ENCODE assay signal across 29 cellular contexts in genomic region chr20:13913517-13913916, GRCh38.
"Had no signal": no experiment of that assay in that cellular context is flagged by ENCODE, and none has a peak within 500 bp of the region (broad histone marks: within the 10 kb centered on the region; RNA-seq: fewer than 3 reads in every experiment).

No MANE protein-coding gene starts in this region.

- H3K36me3 ChIP-seq: pancreas, prostate gland, tibial nerve had no signal

- H3K27me3 ChIP-seq: tibial nerve had no signal

- H3K9me3 Mint-ChIP-seq: activated naive CD4-positive, alpha-beta T cell treated with anti-CD3 and anti-CD28 coated beads, Interleukin-2, amount 50 U/mL, for 24 hours; activated naive CD8-positive, alpha-beta T cell treated with anti-CD3 and anti-CD28 coated beads, Interleukin-2, amount 50 U/mL, for 24 hours; activated T-helper 2 cell treated with anti-CD3 and anti-CD28 coated beads, Interferon-gamma antibody, Interleukin-2, Interleukin-4, amounts not matched to agents 10 μg/mL and 5 μg/mL and 100 μg/mL, durations not matched to agents 14 hours and 24 hours and 36 hours; mesothelial cell of epicardium; naive B cell; nephron progenitor cell; stimulated activated memory B cell treated with anti-CD40 and anti-IgM and Interleukin-4, amounts not matched to agents 10 μg/mL and 1 μg/mL and 100 μg/mL, for 72 hours; stimulated activated naive CD8-positive, alpha-beta T cell treated with anti-CD3 and anti-CD28 coated beads, Interleukin-15, amount 100 ng/mL, for 72 hours; T-helper 2 cell treated with Interferon-gamma antibody and Interleukin-4, amounts not matched to agents 5 μg/mL and 100 μg/mL, for 36 hours had no signal

- H3K27ac ChIP-seq: pancreas, prostate gland, tibial nerve had no signal

- H3K27me3 Mint-ChIP-seq: activated CD8-positive, alpha-beta memory T cell treated with anti-CD3 and anti-CD28 coated beads, Interleukin-2, amount 10 ng/mL, durations not matched to agents 7 days and 5 days; stimulated activated memory B cell treated with anti-CD40 and anti-IgM and Interleukin-4, amounts not matched to agents 10 μg/mL and 1 μg/mL and 100 μg/mL, for 72 hours; stimulated activated naive CD8-positive, alpha-beta T cell treated with anti-CD3 and anti-CD28 coated beads, Interleukin-15, amount 100 ng/mL, for 72 hours had no signal

- DNase-seq: activated CD4-positive, alpha-beta T cell treated with anti-CD3 and anti-CD28 coated beads for 36 hours; activated CD4-positive, CD25-positive, alpha-beta regulatory T cell; activated CD8-positive, alpha-beta memory T cell treated with anti-CD3 and anti-CD28 coated beads, Interleukin-2, amount 10 ng/mL, durations not matched to agents 7 days and 5 days; activated CD8-positive, alpha-beta T cell treated with anti-CD3 and anti-CD28 coated beads, Interleukin-2, amount 10 ng/mL, durations not matched to agents 7 days and 5 days; activated naive CD8-positive, alpha-beta T cell treated with anti-CD3 and anti-CD28 coated beads, Interleukin-2, amount 50 U/mL, for 24 hours; activated T-cell treated with anti-CD3 and anti-CD28 coated beads, Interleukin-2, amount 50 U/mL, for 48 hours; effector memory CD4-positive, alpha-beta T cell; head of caudate nucleus; hypothalamus; immature natural killer cell; kidney; left colon; mammary epithelial cell; naive B cell; nephron progenitor cell; pancreas; retina; stimulated activated CD4-positive, alpha-beta T cell treated with anti-CD3 and anti-CD28 coated beads, Interleukin-1b, Interleukin-23, amount 100 ng/mL, for 48 hours; stimulated activated CD4-positive, alpha-beta T cell treated with anti-CD3 and anti-CD28 coated beads, Interleukin-4, amount 100 ng/mL, for 4 hours; stimulated activated CD8-positive, alpha-beta memory T cell treated with anti-CD3 and anti-CD28 coated beads, Interleukin-4, amount 100 ng/mL, for 48 hours; stimulated activated naive CD8-positive, alpha-beta T cell treated with anti-CD3 and anti-CD28 coated beads, Interleukin-15, amount 100 ng/mL, for 72 hours had no signal

- H3K9me3 ChIP-seq: pancreas, prostate gland, tibial nerve had no signal

- H3K4me2 ChIP-seq: smooth muscle cell had no signal

- ATAC-seq: activated CD4-positive, alpha-beta T cell treated with anti-CD3 and anti-CD28 coated beads for 36 hours; activated CD8-positive, alpha-beta memory T cell treated with anti-CD3 and anti-CD28 coated beads, Interleukin-2, amount 10 ng/mL, durations not matched to agents 7 days and 5 days; activated CD8-positive, alpha-beta T cell treated with anti-CD3 and anti-CD28 coated beads, Interleukin-2, amount 10 ng/mL, durations not matched to agents 7 days and 5 days; activated naive CD8-positive, alpha-beta T cell treated with anti-CD3 and anti-CD28 coated beads, Interleukin-2, amount 50 U/mL, for 24 hours; left colon; pancreas; stimulated activated memory B cell treated with anti-CD40 and anti-IgM and Interleukin-4, amounts not matched to agents 10 μg/mL and 1 μg/mL and 100 μg/mL, for 72 hours; stimulated activated naive CD8-positive, alpha-beta T cell treated with anti-CD3 and anti-CD28 coated beads, Interleukin-15, amount 100 ng/mL, for 72 hours had no signal

- H3K4me1 Mint-ChIP-seq: activated CD4-positive, alpha-beta T cell treated with anti-CD3 and anti-CD28 coated beads for 36 hours; activated CD8-positive, alpha-beta memory T cell treated with anti-CD3 and anti-CD28 coated beads, Interleukin-2, amount 10 ng/mL, durations not matched to agents 7 days and 5 days; activated naive CD4-positive, alpha-beta T cell treated with anti-CD3 and anti-CD28 coated beads, Interleukin-2, amount 50 U/mL, for 24 hours; activated naive CD8-positive, alpha-beta T cell treated with anti-CD3 and anti-CD28 coated beads, Interleukin-2, amount 50 U/mL, for 24 hours; immature natural killer cell; naive B cell; stimulated activated memory B cell treated with anti-CD40 and anti-IgM and Interleukin-4, amounts not matched to agents 10 μg/mL and 1 μg/mL and 100 μg/mL, for 72 hours had no signal

- H3K4me3 ChIP-seq: pancreas, prostate gland, smooth muscle cell, tibial nerve had no signal

- H3K4me1 ChIP-seq: pancreas, prostate gland had no signal

- H3K36me3 Mint-ChIP-seq: activated CD8-positive, alpha-beta memory T cell treated with anti-CD3 and anti-CD28 coated beads, Interleukin-2, amount 10 ng/mL, durations not matched to agents 7 days and 5 days; activated naive CD4-positive, alpha-beta T cell treated with anti-CD3 and anti-CD28 coated beads, Interleukin-2, amount 50 U/mL, for 24 hours; immature natural killer cell; mesothelial cell of epicardium; naive B cell; stimulated activated memory B cell treated with anti-CD40 and anti-IgM and Interleukin-4, amounts not matched to agents 10 μg/mL and 1 μg/mL and 100 μg/mL, for 72 hours had no signal

- H3K4me3 Mint-ChIP-seq: activated CD4-positive, alpha-beta T cell treated with anti-CD3 and anti-CD28 coated beads for 36 hours; activated CD8-positive, alpha-beta memory T cell treated with anti-CD3 and anti-CD28 coated beads, Interleukin-2, amount 10 ng/mL, durations not matched to agents 7 days and 5 days; activated CD8-positive, alpha-beta T cell treated with anti-CD3 and anti-CD28 coated beads, Interleukin-2, amount 10 ng/mL, durations not matched to agents 7 days and 5 days; activated naive CD4-positive, alpha-beta T cell treated with anti-CD3 and anti-CD28 coated beads, Interleukin-2, amount 50 U/mL, for 24 hours; activated naive CD8-positive, alpha-beta T cell treated with anti-CD3 and anti-CD28 coated beads, Interleukin-2, amount 50 U/mL, for 24 hours; immature natural killer cell; mesothelial cell of epicardium; naive B cell; nephron progenitor cell; stimulated activated memory B cell treated with anti-CD40 and anti-IgM and Interleukin-4, amounts not matched to agents 10 μg/mL and 1 μg/mL and 100 μg/mL, for 72 hours; stimulated activated naive CD8-positive, alpha-beta T cell treated with anti-CD3 and anti-CD28 coated beads, Interleukin-15, amount 100 ng/mL, for 72 hours; T-helper 2 cell treated with Interferon-gamma antibody and Interleukin-4, amounts not matched to agents 5 μg/mL and 100 μg/mL, for 36 hours had no signal

- H3K27ac Mint-ChIP-seq: activated CD4-positive, alpha-beta T cell treated with anti-CD3 and anti-CD28 coated beads for 36 hours; activated CD8-positive, alpha-beta memory T cell treated with anti-CD3 and anti-CD28 coated beads, Interleukin-2, amount 10 ng/mL, durations not matched to agents 7 days and 5 days; activated CD8-positive, alpha-beta T cell treated with anti-CD3 and anti-CD28 coated beads, Interleukin-2, amount 10 ng/mL, durations not matched to agents 7 days and 5 days; activated naive CD4-positive, alpha-beta T cell treated with anti-CD3 and anti-CD28 coated beads, Interleukin-2, amount 50 U/mL, for 24 hours; activated naive CD8-positive, alpha-beta T cell treated with anti-CD3 and anti-CD28 coated beads, Interleukin-2, amount 50 U/mL, for 24 hours; activated T-helper 2 cell treated with anti-CD3 and anti-CD28 coated beads, Interferon-gamma antibody, Interleukin-2, Interleukin-4, amounts not matched to agents 10 μg/mL and 5 μg/mL and 100 μg/mL, durations not matched to agents 14 hours and 24 hours and 36 hours; immature natural killer cell; mesothelial cell of epicardium; naive B cell; nephron progenitor cell; stimulated activated memory B cell treated with anti-CD40 and anti-IgM and Interleukin-4, amounts not matched to agents 10 μg/mL and 1 μg/mL and 100 μg/mL, for 72 hours; stimulated activated naive CD8-positive, alpha-beta T cell treated with anti-CD3 and anti-CD28 coated beads, Interleukin-15, amount 100 ng/mL, for 72 hours; T-helper 2 cell treated with Interferon-gamma antibody and Interleukin-4, amounts not matched to agents 5 μg/mL and 100 μg/mL, for 36 hours had no signal
